In the genomic region with DNA sequence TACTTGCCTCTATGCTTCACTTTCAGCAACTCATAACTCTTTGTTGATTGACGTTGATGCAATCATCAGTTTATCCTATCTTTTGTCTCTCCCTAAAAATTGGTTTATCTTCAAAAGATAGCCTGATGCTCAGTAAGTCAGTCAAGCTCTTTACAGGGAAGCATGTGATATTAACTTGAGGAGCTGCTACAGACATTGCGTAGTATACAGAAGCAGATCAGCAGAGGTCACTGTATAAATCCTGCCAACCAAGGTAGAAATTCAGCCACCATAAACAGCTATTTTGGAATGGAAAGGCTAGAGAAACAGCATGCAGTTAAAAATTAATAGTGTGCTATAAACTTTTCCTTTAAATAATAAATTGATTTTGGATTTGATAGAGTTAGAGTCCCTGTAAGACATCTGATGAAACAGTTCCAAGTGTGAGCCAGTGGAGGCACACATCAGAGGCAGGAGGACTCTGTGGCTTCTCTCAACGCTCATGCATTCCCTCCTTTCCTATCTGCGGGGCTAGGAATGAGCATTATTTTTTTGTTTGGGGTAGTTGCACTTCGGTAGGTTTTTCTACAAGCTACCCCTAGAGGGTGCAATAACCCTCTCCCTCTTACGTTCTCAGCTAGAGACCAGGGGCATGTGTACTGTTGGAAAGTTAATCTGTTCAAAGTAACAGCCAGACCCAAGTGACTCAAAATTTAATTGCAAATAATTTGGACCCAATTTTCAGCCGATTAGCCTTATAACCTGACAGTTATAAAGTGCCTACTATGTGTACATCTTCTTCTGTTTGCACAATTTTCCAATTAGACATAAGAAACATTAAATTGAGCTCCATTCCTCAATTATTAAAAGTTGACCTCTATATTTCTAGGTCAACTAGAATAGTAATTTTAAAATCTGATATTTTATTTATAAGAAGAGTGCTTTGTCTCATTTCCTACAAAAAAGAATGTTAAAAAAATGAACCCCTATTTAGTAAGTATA, we compare ENCODE assay signal across 1 cellular context.
TF ChIP-seq lines count a peak whose summit lies in the region.

No MANE protein-coding gene starts in this region.

TF ChIP-seq in HepG2, 621 proteins besides CTCF, POLR2A, EP300 and RAD21 (continued from another document and continues in another):
- TF ChIP-seq PRDM15 (CRISPR knock-in tag; IDR thresholded peaks at IDR 0.05), result no peak
- no peak for TF ChIP-seq ZNF264 (CRISPR knock-in tag; IDR thresholded peaks at IDR 0.05)
- peak; percentile 31; the same call in 1 of the 2 replicates for TF ChIP-seq ZBTB7B (CRISPR knock-in tag; IDR thresholded peaks at IDR 0.05)
- no peak for TF ChIP-seq ZNF17 (CRISPR knock-in tag; IDR thresholded peaks at IDR 0.05)
- peak; percentile 53 for TF ChIP-seq FOXA3 (CRISPR knock-in tag; IDR thresholded peaks at IDR 0.05)
- TF ChIP-seq, protein P1, sequence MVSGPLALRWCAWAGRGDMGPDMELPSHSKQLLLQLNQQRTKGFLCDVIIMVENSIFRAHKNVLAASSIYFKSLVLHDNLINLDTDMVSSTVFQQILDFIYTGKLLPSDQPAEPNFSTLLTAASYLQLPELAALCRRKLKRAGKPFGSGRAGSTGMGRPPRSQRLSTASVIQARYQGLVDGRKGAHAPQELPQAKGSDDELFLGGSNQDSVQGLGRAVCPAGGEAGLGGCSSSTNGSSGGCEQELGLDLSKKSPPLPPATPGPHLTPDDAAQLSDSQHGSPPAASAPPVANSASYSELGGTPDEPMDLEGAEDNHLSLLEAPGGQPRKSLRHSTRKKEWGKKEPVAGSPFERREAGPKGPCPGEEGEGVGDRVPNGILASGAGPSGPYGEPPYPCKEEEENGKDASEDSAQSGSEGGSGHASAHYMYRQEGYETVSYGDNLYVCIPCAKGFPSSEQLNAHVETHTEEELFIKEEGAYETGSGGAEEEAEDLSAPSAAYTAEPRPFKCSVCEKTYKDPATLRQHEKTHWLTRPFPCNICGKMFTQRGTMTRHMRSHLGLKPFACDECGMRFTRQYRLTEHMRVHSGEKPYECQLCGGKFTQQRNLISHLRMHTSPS (CRISPR knock-in tag; IDR thresholded peaks at IDR 0.05; ENCODE audit: low read depth), result no peak
- no peak for TF ChIP-seq ZNF280D (CRISPR knock-in tag; IDR thresholded peaks at IDR 0.05)
- no peak for TF ChIP-seq CSRNP2 (CRISPR knock-in tag; conservative IDR thresholded peaks at IDR 0.05; ENCODE audit: low read depth)
- 0 out of 2 replicates have a peak, but pooled peaks have one; percentile 39 for TF ChIP-seq SMAD3 (CRISPR knock-in tag; IDR thresholded peaks at IDR 0.05)
- no peak for TF ChIP-seq ZNF605 (CRISPR knock-in tag; IDR thresholded peaks at IDR 0.05)
- no peak for TF ChIP-seq HNRNPUL1 (IDR thresholded peaks at IDR 0.05; ENCODE audit: low read depth, low read length)
- no peak for TF ChIP-seq ZNF768 (CRISPR knock-in tag; IDR thresholded peaks at IDR 0.05)
- no peak for TF ChIP-seq ZEB1 (IDR thresholded peaks at IDR 0.05; ENCODE audit: insufficient replicate concordance, low read depth)
- TF ChIP-seq NR2F6 (IDR thresholded peaks at IDR 0.05), result no peak
- TF ChIP-seq NR2F6 (CRISPR knock-in tag; IDR thresholded peaks at IDR 0.05), result no peak
- no peak for TF ChIP-seq ZNF556 (CRISPR knock-in tag; IDR thresholded peaks at IDR 0.05; ENCODE audit: borderline replicate concordance)
- TF ChIP-seq LCORL (IDR thresholded peaks at IDR 0.05), result no peak
- no peak for TF ChIP-seq LCORL (CRISPR knock-in tag; IDR thresholded peaks at IDR 0.05)
- no peak for TF ChIP-seq ZNF766 (CRISPR knock-in tag; IDR thresholded peaks at IDR 0.05; ENCODE audit: borderline replicate concordance)
- no peak for TF ChIP-seq TEAD3 (CRISPR knock-in tag; optimal IDR thresholded peaks at IDR 0.05; ENCODE audit: borderline replicate concordance)
- no peak for TF ChIP-seq MAFK (conservative IDR thresholded peaks at IDR 0.05 in 1 of 2, IDR thresholded peaks at IDR 0.05 in 1 of 2; ENCODE audit: low read length in 2 of 2)
- no peak for TF ChIP-seq ZC3H4 (CRISPR knock-in tag; IDR thresholded peaks at IDR 0.05; ENCODE audit: borderline replicate concordance)
- 0 out of 2 replicates have a peak, but pooled peaks have one; percentile 9 for TF ChIP-seq ZNF652 (CRISPR knock-in tag; IDR thresholded peaks at IDR 0.05; ENCODE audit: borderline replicate concordance, low read depth)
- TF ChIP-seq, protein P2, sequence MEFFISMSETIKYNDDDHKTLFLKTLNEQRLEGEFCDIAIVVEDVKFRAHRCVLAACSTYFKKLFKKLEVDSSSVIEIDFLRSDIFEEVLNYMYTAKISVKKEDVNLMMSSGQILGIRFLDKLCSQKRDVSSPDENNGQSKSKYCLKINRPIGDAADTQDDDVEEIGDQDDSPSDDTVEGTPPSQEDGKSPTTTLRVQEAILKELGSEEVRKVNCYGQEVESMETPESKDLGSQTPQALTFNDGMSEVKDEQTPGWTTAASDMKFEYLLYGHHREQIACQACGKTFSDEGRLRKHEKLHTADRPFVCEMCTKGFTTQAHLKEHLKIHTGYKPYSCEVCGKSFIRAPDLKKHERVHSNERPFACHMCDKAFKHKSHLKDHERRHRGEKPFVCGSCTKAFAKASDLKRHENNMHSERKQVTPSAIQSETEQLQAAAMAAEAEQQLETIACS (CRISPR knock-in tag; IDR thresholded peaks at IDR 0.05), result no peak
- TF ChIP-seq RXRB (CRISPR knock-in tag; IDR thresholded peaks at IDR 0.05; ENCODE audit: borderline replicate concordance), result peak; percentile 25; the same call in 1 of the 2 replicates
- no peak for TF ChIP-seq ZBTB44 (CRISPR knock-in tag; IDR thresholded peaks at IDR 0.05)
- TF ChIP-seq AGO1 (IDR thresholded peaks at IDR 0.05; ENCODE audit: low read depth, low read length, poor library complexity, severe bottlenecking), result no peak
- TF ChIP-seq ETV5 (CRISPR knock-in tag; IDR thresholded peaks at IDR 0.05; ENCODE audit: borderline replicate concordance), result no peak
- TF ChIP-seq ZNF407 (CRISPR knock-in tag; IDR thresholded peaks at IDR 0.05; ENCODE audit: not compliant biosample characterization), result no peak
- TF ChIP-seq ZKSCAN1 (IDR thresholded peaks at IDR 0.05; ENCODE audit: low read length), result peak; percentile 70; the same call in 1 of the 2 replicates
- TF ChIP-seq ZNF670 (CRISPR knock-in tag; IDR thresholded peaks at IDR 0.05; ENCODE audit: borderline replicate concordance), result no peak
